ENCODE assay signal across 17 cellular contexts in the genomic region with DNA sequence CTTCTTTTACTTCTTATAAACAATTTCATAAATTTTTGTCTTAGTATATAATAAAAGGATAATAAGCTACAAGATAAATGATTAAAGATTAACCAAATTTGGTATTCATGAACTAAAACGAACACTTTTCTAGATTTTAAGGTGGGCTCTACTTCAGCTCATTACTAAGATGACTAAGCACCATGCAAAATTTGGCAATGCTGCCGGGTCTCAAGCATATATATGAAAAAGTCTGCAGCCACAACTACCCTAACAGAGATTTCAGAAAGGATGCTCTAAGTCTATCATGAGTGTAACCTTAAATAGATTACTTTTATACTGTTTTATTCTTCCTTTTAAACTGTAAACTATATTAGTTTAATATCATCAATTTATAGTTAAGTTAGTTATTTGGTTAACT. TPM values are rescaled to one million over a fixed set of nuclear protein-coding genes. Genes with fewer than 3 reads are reported as not detected.
DNase-seq lines count a peak whose midpoint lies in the region; ATAC-seq, FAIRE-seq and TF ChIP-seq lines count a peak whose summit lies in the region.
"Had no signal": no experiment of that assay in that cellular context is flagged by ENCODE, and none has a peak within 500 bp of the region (broad histone marks: within the 10 kb centered on the region; RNA-seq: fewer than 3 reads in every experiment).

No MANE protein-coding gene starts in this region.

- FAIRE-seq in GM12891 (lab: Jason Lieb, UNC) (no peak), GM12892 (lab: Jason Lieb, UNC) (no peak)
- FAIRE-seq: A204.1, HepG2, HTR-8/SVneo had no signal

- no peak for TF ChIP-seq CTCF in body of pancreas (IDR thresholded peaks at IDR 0.05)

- DNase-seq in GM12891 (ENCODE audit: insufficient read length, low spot score) = peak; percentile 9
- DNase-seq in body of pancreas = no peak
- DNase-seq in activated naive CD4-positive, alpha-beta T cell (lab: John Stamatoyannopoulos, UW) = no peak
- no peak for DNase-seq in GM12892 (ENCODE audit: insufficient read length)
- DNase-seq: Caco-2; CD8-positive, alpha-beta T cell; DND-41; GF-D8; GOT3; H9 had no signal

- no peak overlapping the region for H3K27ac ChIP-seq in body of pancreas
- H3K27ac ChIP-seq: KMS-11 had no signal

- no peak overlapping the region for H3K4me3 ChIP-seq in body of pancreas

- WGBS in body of pancreas, 2 donors = 36 to 40% methylated on average over 2 of the region's 2 CpGs

- H3K27me3 ChIP-seq in body of pancreas = no peaks in the 10 kb centered on the region

- peaks cover 10 to 13% of the 10 kb centered on the region in 2 donors for H3K36me3 ChIP-seq in body of pancreas (replicated peaks in 1 of 2; ENCODE audit: insufficient read depth in 1 of 2, low read depth in 2 of 2)

- H3K4me1 ChIP-seq in body of pancreas = no peaks in the 10 kb centered on the region
- H3K4me1 ChIP-seq: Caco-2 had no signal

- TF ChIP-seq POLR2A in GM12891 (IDR thresholded peaks at IDR 0.05; ENCODE audit: low read depth, low read length) (no peak), body of pancreas (IDR thresholded peaks at IDR 0.05) (no peak), GM12892 (IDR thresholded peaks at IDR 0.05; ENCODE audit: low read depth, low read length) (no peak)

- intact Hi-C loops in body of pancreas (cut with DNase I) = no loop called here

- H3K9me3 ChIP-seq in body of pancreas = no peaks in the 10 kb centered on the region
- H3K9me3 ChIP-seq: Caco-2 had no signal

- ATAC-seq in GM18909 (IDR thresholded peaks at IDR 0.05; ENCODE audit: poor library complexity, unreplicated experiment) (peak; percentile 48), HG02938 (IDR thresholded peaks at IDR 0.05; ENCODE audit: unreplicated experiment) (peak; percentile 71), body of pancreas (no peak), HG03139 (IDR thresholded peaks at IDR 0.05; ENCODE audit: unreplicated experiment) (no peak)
- ATAC-seq: CD8-positive, alpha-beta T cell; HepG2 had no signal

TF ChIP-seq in GM12891, 5 proteins besides CTCF, POLR2A, EP300 and RAD21:
- TF ChIP-seq POLR2AphosphoS5 (IDR thresholded peaks at IDR 0.05; ENCODE audit: low read depth, low read length) = no peak
- no peak for TF ChIP-seq SPI1 (IDR thresholded peaks at IDR 0.05; ENCODE audit: low read depth, low read length)
- no peak for TF ChIP-seq PAX5 (IDR thresholded peaks at IDR 0.05; ENCODE audit: insufficient read depth, low read length, severe bottlenecking)
- no peak for TF ChIP-seq TAF1 (IDR thresholded peaks at IDR 0.05; ENCODE audit: low read depth, low read length)
- no peak for TF ChIP-seq POU2F2 (IDR thresholded peaks at IDR 0.05; ENCODE audit: low read depth, low read length)

RNA-seq across cellular contexts. Expression of gene BRWD1, which starts 47.8 kb away (rescaled TPM):
- 5.2 TPM for polyA plus RNA-seq in GM12891 (2012; ENCODE audit: low read depth, missing spikeins)
- 10 to 100 TPM; 53.7 to 75.2 TPM for total RNA-seq in body of pancreas
- polyA plus RNA-seq in GM12892 (2012; ENCODE audit: missing spikeins) = 12.3 TPM

Comparison
In these comparisons a context has a peak if more than half of its experiments do, and no peak if none do; other contexts are left out.
1. ATAC-seq: peak in GM18909 (single experiment) and HG02938 (single experiment); none in body of pancreas (single experiment) and HG03139 (single experiment).